8 cellular contexts compared by ENCODE assay signal in the genomic region with DNA sequence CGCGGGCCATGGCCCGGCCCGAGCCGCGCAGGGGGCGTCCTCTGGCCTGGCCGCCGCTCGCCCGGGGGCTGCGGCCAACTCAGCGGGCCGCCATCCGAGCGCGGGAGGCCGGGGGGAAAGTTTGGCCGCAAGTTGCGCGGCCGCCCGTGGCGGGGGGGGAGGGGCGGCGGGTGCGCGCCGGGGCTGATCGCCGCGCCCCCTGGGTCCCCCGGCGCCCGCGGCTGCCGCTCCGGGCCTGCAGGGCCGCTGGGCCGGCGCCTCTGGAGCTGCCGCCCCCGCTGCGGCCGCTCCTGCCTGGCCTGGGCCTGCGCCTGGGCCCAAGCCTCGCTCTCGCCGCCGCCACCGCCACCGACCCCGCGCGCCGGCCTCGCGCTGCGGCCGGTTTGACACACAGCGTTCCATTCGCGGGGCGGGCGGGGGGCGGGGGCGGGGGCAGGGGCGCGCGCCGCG. TPM values are rescaled to one million over a fixed set of nuclear protein-coding genes. Genes with fewer than 3 reads are reported as not detected.
DNase-seq lines count a peak whose midpoint lies in the region; ATAC-seq and TF ChIP-seq lines count a peak whose summit lies in the region.

A gene (minus strand): TSS at position 385 of the 450 bp plus-strand sequence. CDS start 699 bp downstream, outside the sequence.

- H3K27me3 ChIP-seq in dorsolateral prefrontal cortex (no peaks in the 10 kb centered on the region), mononuclear cell (ENCODE audit: insufficient read depth, low read length) (no peaks in the 10 kb centered on the region)

- intact Hi-C loops in dorsolateral prefrontal cortex (cut with DNase I): loop anchor here in 1 of 2 donors (2.0 kb wide), 1 partner anchor 19 kb away; a partner anchor contains a TSS

- DNase-seq in M059J (ENCODE audit: low read depth): no peak
- no peak for DNase-seq in dorsolateral prefrontal cortex
- no peak for DNase-seq in HCEC 1CT
- no peak for DNase-seq in AG08396 (ENCODE audit: low spot score)

- peak; percentile 46 for TF ChIP-seq POLR2A in GM19193 (IDR thresholded peaks at IDR 0.05; ENCODE audit: extremely low read depth, insufficient read depth, insufficient read length)

- ATAC-seq in GM18517 (IDR thresholded peaks at IDR 0.05; ENCODE audit: unreplicated experiment) (no peak), HG03378 (IDR thresholded peaks at IDR 0.05; ENCODE audit: unreplicated experiment) (no peak)

- H3K9me3 ChIP-seq in mononuclear cell (ENCODE audit: low read depth, low read length): no peaks in the 10 kb centered on the region

- H3K27ac ChIP-seq in dorsolateral prefrontal cortex: peak within 1 kb of the TSS in 56 of 59 donors; percentile 22 to 91 (median 78)

- TF ChIP-seq CTCF in dorsolateral prefrontal cortex (IDR thresholded peaks at IDR 0.05 in 54 of 56, conservative IDR thresholded peaks at IDR 0.05 in 2 of 56; ENCODE audit: low read depth in 1 of 56, partially characterized antibody in 56 of 56): no peak

- peaks cover 18% of the 10 kb centered on the region for H3K4me1 ChIP-seq in mononuclear cell (ENCODE audit: insufficient read depth, low read length)

- H3K4me3 ChIP-seq in dorsolateral prefrontal cortex (peak within 1 kb of the TSS; percentile 54 to 82 (median 71)), mononuclear cell (ENCODE audit: low read length) (peak within 1 kb of the TSS; percentile 36)

RNA-seq across cellular contexts. Expression of the gene that starts here (rescaled TPM):
- total RNA-seq in M059J (2014; rRNA removed; shearing (Covaris generic)): 35.5 and 56.4 TPM in 2 replicates
- total RNA-seq in dorsolateral prefrontal cortex: 10 to 100 TPM; 15.4 to 52.5 (median 27.8) TPM
- total RNA-seq in mononuclear cell: 2.1 TPM
